In genomic region chr11:47768090-47768620, GRCh38 we compare ENCODE assay signal across 8 cellular contexts.
DNase-seq lines count a peak whose midpoint lies in the region; ATAC-seq and TF ChIP-seq lines count a peak whose summit lies in the region.

No MANE protein-coding gene starts in this region.

- H3K4me1 Mint-ChIP-seq in T-helper 2 cell treated with Interferon-gamma antibody and Interleukin-4, amounts not matched to agents 5 μg/mL and 100 μg/mL, for 36 hours (ENCODE audit: low read depth): peaks cover 16% of the 10 kb centered on the region

- ATAC-seq in GM21447 (IDR thresholded peaks at IDR 0.05; ENCODE audit: unreplicated experiment) (no peak), HG03108 (IDR thresholded peaks at IDR 0.05; ENCODE audit: unreplicated experiment) (no peak)

- TF ChIP-seq CTCF in coronary artery (IDR thresholded peaks at IDR 0.05): no peak

- H3K4me3 Mint-ChIP-seq in T-helper 2 cell treated with Interferon-gamma antibody and Interleukin-4, amounts not matched to agents 5 μg/mL and 100 μg/mL, for 36 hours: peak overlapping the region; percentile 99

- H3K4me3 ChIP-seq in coronary artery: peak overlapping the region; percentile 69

- H3K27ac ChIP-seq in coronary artery (peak overlapping the region; percentile 96 to 99), layer of hippocampus (ENCODE audit: low read depth, low read length) (peak overlapping the region; percentile 99)

- peak overlapping the region; percentile 100 for H3K27ac Mint-ChIP-seq in T-helper 2 cell treated with Interferon-gamma antibody and Interleukin-4, amounts not matched to agents 5 μg/mL and 100 μg/mL, for 36 hours

- DNase-seq in GDM1 (lab: John Stamatoyannopoulos, UW) (peak; percentile 2), NCI-H1436 treated with DMSO at 0.1 percent for 48 hours (lab: John Stamatoyannopoulos, UW) (peak; percentile 54), coronary artery (ENCODE audit: low spot score) (peak; percentile 79)
- peak; percentile 26 for DNase-seq in T-helper 2 cell treated with Interferon-gamma antibody and Interleukin-4, amounts not matched to agents 5 μg/mL and 100 μg/mL, for 36 hours (ENCODE audit: low spot score)
- peak in 2 of 3 donors; percentile 10 to 17 for DNase-seq in stimulated activated CD4-positive, alpha-beta T cell treated with anti-CD3 and anti-CD28 coated beads, Interleukin-12 subunit alpha, Interleukin-12 subunit beta, amount 100 ng/mL, for 48 hours (ENCODE audit: low read depth in 2 of 3, low spot score in 1 of 3)

- H3K27me3 Mint-ChIP-seq in T-helper 2 cell treated with Interferon-gamma antibody and Interleukin-4, amounts not matched to agents 5 μg/mL and 100 μg/mL, for 36 hours (ENCODE audit: low read depth): no peaks in the 10 kb centered on the region

- H3K27me3 ChIP-seq in layer of hippocampus (ENCODE audit: control insufficient read depth, insufficient read depth, low read length): no peaks in the 10 kb centered on the region

- H3K36me3 Mint-ChIP-seq in T-helper 2 cell treated with Interferon-gamma antibody and Interleukin-4, amounts not matched to agents 5 μg/mL and 100 μg/mL, for 36 hours (ENCODE audit: low read depth): peaks cover 27% of the 10 kb centered on the region

- no peaks in the 10 kb centered on the region for H3K9me3 Mint-ChIP-seq in T-helper 2 cell treated with Interferon-gamma antibody and Interleukin-4, amounts not matched to agents 5 μg/mL and 100 μg/mL, for 36 hours

Comparison
In these comparisons a context has a peak if more than half of its experiments do, and no peak if none do; other contexts are left out.
1. DNase-seq: peak in every context shown above with its lines; median percentile 79 in coronary artery; 54 in NCI-H1436 treated with DMSO at 0.1 percent for 48 hours; 26 in T-helper 2 cell treated with Interferon-gamma antibody and Interleukin-4, amounts not matched to agents 5 μg/mL and 100 μg/mL, for 36 hours; 14 in stimulated activated CD4-positive, alpha-beta T cell treated with anti-CD3 and anti-CD28 coated beads, Interleukin-12 subunit alpha, Interleukin-12 subunit beta, amount 100 ng/mL, for 48 hours; 2 in GDM1.